Comparison of ENCODE assay signal across 30 cellular contexts in the genomic region with DNA sequence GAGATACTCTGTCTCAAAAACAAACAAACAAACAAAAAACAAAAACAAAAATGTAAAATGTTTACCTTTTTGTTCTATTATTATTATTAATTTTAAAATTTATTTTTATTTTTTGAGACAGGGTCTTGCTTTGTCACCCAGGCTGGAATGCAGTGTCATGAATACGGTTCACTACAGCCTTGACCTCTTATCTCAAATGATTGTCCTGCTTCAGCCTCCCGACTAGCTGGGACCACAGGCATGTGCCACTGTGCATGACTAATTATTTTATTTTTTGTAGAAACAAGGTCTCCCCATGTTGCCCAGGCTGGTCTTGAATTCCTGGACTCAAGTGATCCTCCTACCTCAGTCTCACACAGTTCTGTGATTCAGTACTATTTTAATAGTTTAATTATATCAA.
"Had no signal": no experiment of that assay in that cellular context is flagged by ENCODE, and none has a peak within 500 bp of the region (broad histone marks: within the 10 kb centered on the region; RNA-seq: fewer than 3 reads in every experiment).

No MANE protein-coding gene starts in this region.

- H3K27ac ChIP-seq: body of pancreas, breast epithelium, cardiac muscle cell, colonic mucosa, VCaP had no signal

- H3K36me3 ChIP-seq: breast epithelium, cardiac muscle cell, colonic mucosa had no signal

- DNase-seq: activated CD4-positive, alpha-beta memory T cell treated with anti-CD3 and anti-CD28 coated beads, Interleukin-2, amount 10 ng/mL, durations not matched to agents 7 days and 5 days; activated CD4-positive, alpha-beta T cell treated with anti-CD3 and anti-CD28 coated beads for 1 hour; activated CD4-positive, alpha-beta T cell treated with anti-CD3 and anti-CD28 coated beads for 4 hours; activated CD4-positive, alpha-beta T cell treated with anti-CD3 and anti-CD28 coated beads, Interleukin-2, amount 10 ng/mL, durations not matched to agents 7 days and 5 days; activated CD4-positive, alpha-beta T cell treated with anti-CD3 and anti-CD28 coated beads, Interleukin-2, amount 50 U/mL, for 4 hours; activated CD8-positive, alpha-beta memory T cell treated with anti-CD3 and anti-CD28 coated beads, Interleukin-2, amount 50 U/mL, for 48 hours; activated gamma-delta T cell; activated naive CD4-positive, alpha-beta T cell; activated naive CD4-positive, alpha-beta T cell treated with anti-CD3 and anti-CD28 coated beads, Interleukin-2, amount 10 ng/mL, durations not matched to agents 7 days and 5 days; activated naive CD8-positive, alpha-beta T cell treated with anti-CD3 and anti-CD28 coated beads, Interleukin-2, amount 10 ng/mL, durations not matched to agents 7 days and 5 days; activated T-cell treated with anti-CD3 and anti-CD28 coated beads for 4 hours; activated T-cell treated with anti-CD3 and anti-CD28 coated beads, Interleukin-2, amount 50 U/mL, for 24 hours; activated T-cell treated with anti-CD3 and anti-CD28 coated beads, Interleukin-2, amount 50 U/mL, for 72 hours; amniotic stem cell; anterior cingulate cortex; body of pancreas; central memory CD4-positive, alpha-beta T cell; cerebellar nuclear complex; colonic mucosa; effector memory CD4-positive, alpha-beta T cell; endodermal cell; foreskin fibroblast; head of caudate nucleus; T-helper 2 cell had no signal

- H3K27me3 ChIP-seq: body of pancreas, breast epithelium, cardiac muscle cell, colonic mucosa had no signal

- H3K9me3 ChIP-seq: body of pancreas, breast epithelium, colonic mucosa had no signal

- H3K4me3 ChIP-seq: body of pancreas, breast epithelium, cardiac muscle cell, colonic mucosa had no signal

- H3K4me1 ChIP-seq: body of pancreas, breast epithelium, colonic mucosa had no signal

- ATAC-seq: activated naive CD4-positive, alpha-beta T cell treated with anti-CD3 and anti-CD28 coated beads, Interleukin-2, amount 50 U/mL, for 72 hours; activated T-cell treated with anti-CD3 and anti-CD28 coated beads, Interleukin-2, amount 50 U/mL, for 72 hours; body of pancreas; esophagus mucosa; WTC11 had no signal
